1 cellular context compared by ENCODE assay signal in genomic region chr7:2633538-2634264, GRCh38.
TF ChIP-seq lines count a peak whose summit lies in the region.

No MANE protein-coding gene starts in this region.

TF ChIP-seq in HEK293, 187 proteins besides CTCF, POLR2A, EP300 and RAD21 (continued from another document and continues in another):
- TF ChIP-seq TSHZ1 (tag by site-specific recombination; IDR thresholded peaks at IDR 0.05; ENCODE audit: borderline replicate concordance), result no peak
- TF ChIP-seq ZNF777 (tag by site-specific recombination; IDR thresholded peaks at IDR 0.05; ENCODE audit: borderline replicate concordance), result no peak
- TF ChIP-seq HOXA7 (CRISPR knock-in tag; IDR thresholded peaks at IDR 0.05; ENCODE audit: borderline replicate concordance), result no peak
- no peak for TF ChIP-seq ZNF843 (tag by site-specific recombination; IDR thresholded peaks at IDR 0.05)
- TF ChIP-seq ZNF211 (tag by site-specific recombination; IDR thresholded peaks at IDR 0.05; ENCODE audit: low read depth), result no peak
- TF ChIP-seq ZNF354C (tag by site-specific recombination; IDR thresholded peaks at IDR 0.05; ENCODE audit: borderline replicate concordance, low read depth), result no peak
- TF ChIP-seq ZNF350 (tag by site-specific recombination; IDR thresholded peaks at IDR 0.05), result no peak
- no peak for TF ChIP-seq ZBTB10 (tag by site-specific recombination; IDR thresholded peaks at IDR 0.05)
- peak; percentile 51 for TF ChIP-seq ZBTB20 (tag by site-specific recombination; IDR thresholded peaks at IDR 0.05)
- peak; percentile 69 for TF ChIP-seq ZIC2 (tag by site-specific recombination; IDR thresholded peaks at IDR 0.05)
- TF ChIP-seq TCF7L2 (IDR thresholded peaks at IDR 0.05; ENCODE audit: borderline replicate concordance, low read depth, low read length), result no peak
- no peak for TF ChIP-seq BCL11A (tag by site-specific recombination; IDR thresholded peaks at IDR 0.05; ENCODE audit: low read depth)
- 0 out of 2 replicates have a peak, but pooled peaks have one; percentile 27 for TF ChIP-seq HIC1 (tag by site-specific recombination; IDR thresholded peaks at IDR 0.05)
- no peak for TF ChIP-seq OVOL3 (tag by site-specific recombination; IDR thresholded peaks at IDR 0.05)
- 0 out of 2 replicates have a peak, but pooled peaks have one; percentile 21 for TF ChIP-seq SCRT2 (tag by site-specific recombination; IDR thresholded peaks at IDR 0.05)
- no peak for TF ChIP-seq ZNF239 (tag by site-specific recombination; IDR thresholded peaks at IDR 0.05)
- TF ChIP-seq RBAK (tag by site-specific recombination; IDR thresholded peaks at IDR 0.05), result no peak
- no peak for TF ChIP-seq ATF2 (tag by site-specific recombination; IDR thresholded peaks at IDR 0.05; ENCODE audit: low read depth)
- no peak for TF ChIP-seq ZNF707 (tag by site-specific recombination; IDR thresholded peaks at IDR 0.05)
- TF ChIP-seq REPIN1 (tag by site-specific recombination; IDR thresholded peaks at IDR 0.05; ENCODE audit: low read depth), result no peak
- no peak for TF ChIP-seq PBX3 (CRISPR knock-in tag; IDR thresholded peaks at IDR 0.05)
- 0 out of 2 replicates have a peak, but pooled peaks have one; percentile 5 for TF ChIP-seq OSR2 (tag by site-specific recombination; IDR thresholded peaks at IDR 0.05)
- TF ChIP-seq PATZ1 (tag by site-specific recombination; IDR thresholded peaks at IDR 0.05), result 0 out of 2 replicates have a peak, but pooled peaks have one; percentile 50
- TF ChIP-seq ZNF529 (tag by site-specific recombination; IDR thresholded peaks at IDR 0.05; ENCODE audit: insufficient replicate concordance), result no peak
- TF ChIP-seq ZNF473 (tag by site-specific recombination; IDR thresholded peaks at IDR 0.05), result no peak
- no peak for TF ChIP-seq ZNF10 (tag by site-specific recombination; IDR thresholded peaks at IDR 0.05)
- no peak for TF ChIP-seq ZNF138 (tag by site-specific recombination; IDR thresholded peaks at IDR 0.05; ENCODE audit: borderline replicate concordance)
- 0 out of 2 replicates have a peak, but pooled peaks have one; percentile 7 for TF ChIP-seq ZBTB8A (tag by site-specific recombination; IDR thresholded peaks at IDR 0.05)
- no peak for TF ChIP-seq ZNF37A (tag by site-specific recombination; IDR thresholded peaks at IDR 0.05)
- no peak for TF ChIP-seq ZNF501 (tag by site-specific recombination; IDR thresholded peaks at IDR 0.05)
- TF ChIP-seq ZBTB7A (tag by site-specific recombination; IDR thresholded peaks at IDR 0.05; ENCODE audit: low read depth), result no peak
- TF ChIP-seq ZBTB17 (tag by site-specific recombination; IDR thresholded peaks at IDR 0.05), result no peak
- peak; percentile 70; the same call in 1 of the 2 replicates for TF ChIP-seq ZNF600 (tag by site-specific recombination; IDR thresholded peaks at IDR 0.05)
- TF ChIP-seq EGR2 (tag by site-specific recombination; IDR thresholded peaks at IDR 0.05; ENCODE audit: low read depth), result peak; percentile 80
- TF ChIP-seq ZNF398 (tag by site-specific recombination; IDR thresholded peaks at IDR 0.05), result peak; percentile 24; the same call in 1 of the 2 replicates
- no peak for TF ChIP-seq ZNF645 (tag by site-specific recombination; IDR thresholded peaks at IDR 0.05)
- no peak for TF ChIP-seq ZNF174 (tag by site-specific recombination; IDR thresholded peaks at IDR 0.05)
- no peak for TF ChIP-seq BCL6B (tag by site-specific recombination; IDR thresholded peaks at IDR 0.05)
- no peak for TF ChIP-seq KLF17 (tag by site-specific recombination; IDR thresholded peaks at IDR 0.05)
- no peak for TF ChIP-seq ZNF416 (tag by site-specific recombination; IDR thresholded peaks at IDR 0.05)
- no peak for TF ChIP-seq ZNF701 (tag by site-specific recombination; IDR thresholded peaks at IDR 0.05)
- TF ChIP-seq ZNF341 (tag by site-specific recombination; IDR thresholded peaks at IDR 0.05; ENCODE audit: low read depth), result 0 out of 2 replicates have a peak, but pooled peaks have one; percentile 44
- TF ChIP-seq ZNF132 (tag by site-specific recombination; IDR thresholded peaks at IDR 0.05; ENCODE audit: borderline replicate concordance), result no peak
- 0 out of 2 replicates have a peak, but pooled peaks have one; percentile 10 for TF ChIP-seq ZNF629 (tag by site-specific recombination; IDR thresholded peaks at IDR 0.05)
- no peak for TF ChIP-seq ZNF302 (tag by site-specific recombination; IDR thresholded peaks at IDR 0.05; ENCODE audit: low read depth)
- peak; percentile 93 for TF ChIP-seq GLIS1 (tag by site-specific recombination; IDR thresholded peaks at IDR 0.05)
